In the genomic region with DNA sequence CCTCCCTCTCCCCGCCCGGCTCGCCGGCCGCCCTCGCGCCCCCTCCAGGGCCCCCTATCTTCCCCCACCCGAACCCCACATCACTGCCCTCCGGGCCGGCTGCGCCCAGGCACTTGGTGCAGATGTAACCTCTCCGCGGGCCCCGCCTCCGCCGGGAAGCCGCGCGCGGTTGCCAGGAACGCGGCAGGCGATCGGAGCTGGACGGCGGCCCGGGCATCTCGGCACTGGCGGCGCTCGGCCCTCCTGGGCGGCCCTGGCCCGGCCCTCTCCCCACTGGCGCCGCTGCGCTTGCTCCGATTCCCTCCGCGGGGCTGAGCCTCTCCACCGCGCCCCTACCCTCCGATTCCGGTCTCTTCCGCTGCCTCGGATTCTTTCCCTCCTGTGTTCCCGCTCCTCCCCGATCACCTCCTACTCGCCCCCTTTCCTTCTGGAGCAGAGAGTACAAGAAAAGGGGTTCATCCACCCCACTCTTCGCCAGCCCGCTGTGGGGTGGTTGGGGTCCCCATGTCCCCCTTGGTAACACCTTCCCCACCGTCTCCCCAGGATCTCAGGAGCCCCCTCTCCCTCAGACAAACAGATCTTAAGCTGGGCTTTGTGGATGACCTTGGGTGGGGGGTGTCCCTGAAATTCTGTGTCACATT, we compare ENCODE assay signal across 8 cellular contexts.
DNase-seq lines count a peak whose midpoint lies in the region; ATAC-seq and TF ChIP-seq lines count a peak whose summit lies in the region.

No MANE protein-coding gene starts in this region.

- H3K4me1 Mint-ChIP-seq in activated CD4-positive, alpha-beta T cell treated with anti-CD3 and anti-CD28 coated beads, Interleukin-2, amount 10 ng/mL, durations not matched to agents 24 days and 14 days, result peaks cover 4% of the 10 kb centered on the region
- H3K4me1 Mint-ChIP-seq in stimulated activated naive CD8-positive, alpha-beta T cell treated with anti-CD3 and anti-CD28 coated beads, Interleukin-15, Interleukin-2, amounts not matched to agents 100 ng/mL and 50 ng/mL, for 24 hours (ENCODE audit: low read depth), result peaks cover 5% of the 10 kb centered on the region

- H3K4me1 ChIP-seq in duodenal mucosa (ENCODE audit: control insufficient read depth in 1 of 2, insufficient read depth in 2 of 2, low read length in 2 of 2), result peaks cover 0 to 8% of the 10 kb centered on the region in 2 donors
- H3K4me1 ChIP-seq in right lobe of liver, result peaks cover 0 to 15% (median 4%) of the 10 kb centered on the region in 4 donors

- WGBS in right lobe of liver (ENCODE audit: insufficient coverage, low coverage, low lambda C conversion rate, missing lambda C conversion rate), result 5% methylated on average over 22 of the region's 51 CpGs

- intact Hi-C loops in activated CD4-positive, alpha-beta T cell treated with anti-CD3 and anti-CD28 coated beads, Interleukin-2, amount 10 ng/mL, durations not matched to agents 24 days and 14 days (cut with micrococcal nuclease), result no loop called here
- intact Hi-C loops in right lobe of liver (cut with DNase I), result loop anchor here (10.0 kb wide), 2 partner anchors 46 to 226 kb away; no protein-coding TSS in a partner anchor

- H3K27me3 Mint-ChIP-seq in activated CD4-positive, alpha-beta T cell treated with anti-CD3 and anti-CD28 coated beads, Interleukin-2, amount 10 ng/mL, durations not matched to agents 24 days and 14 days, result peaks cover 45% of the 10 kb centered on the region
- peaks cover 34% of the 10 kb centered on the region for H3K27me3 Mint-ChIP-seq in stimulated activated naive CD8-positive, alpha-beta T cell treated with anti-CD3 and anti-CD28 coated beads, Interleukin-15, Interleukin-2, amounts not matched to agents 100 ng/mL and 50 ng/mL, for 24 hours

- no peak overlapping the region for H3K9ac ChIP-seq in duodenal mucosa (ENCODE audit: low read depth in 1 of 2, low read length in 2 of 2)

- peak; percentile 50 for TF ChIP-seq POLR2A in right lobe of liver (IDR thresholded peaks at IDR 0.05)

- TF ChIP-seq CTCF in right lobe of liver (IDR thresholded peaks at IDR 0.05), result no peak

- peak; percentile 77 for DNase-seq in activated CD4-positive, alpha-beta T cell treated with anti-CD3 and anti-CD28 coated beads, Interleukin-2, amount 10 ng/mL, durations not matched to agents 24 days and 14 days
- no peak for DNase-seq in activated CD4-positive, alpha-beta T cell treated with anti-CD3 and anti-CD28 coated beads, Interleukin-2, amount 50 U/mL, for 4 hours
- DNase-seq in right lobe of liver (peak; percentile 86 to 91 (median 90)), GM19240 (ENCODE audit: insufficient read length, low spot score) (no peak)

- peak; percentile 92 for ATAC-seq in SK-N-SH treated with all-trans-retinoic acid at 6 μM for 48 hours
- ATAC-seq in right lobe of liver, result peak; percentile 83 to 94 (median 88)
- ATAC-seq in HG03442 (IDR thresholded peaks at IDR 0.05; ENCODE audit: unreplicated experiment), result no peak

- peak overlapping the region; percentile 82 for H3K4me3 Mint-ChIP-seq in activated CD4-positive, alpha-beta T cell treated with anti-CD3 and anti-CD28 coated beads, Interleukin-2, amount 10 ng/mL, durations not matched to agents 24 days and 14 days
- peak overlapping the region; percentile 60 for H3K4me3 Mint-ChIP-seq in stimulated activated naive CD8-positive, alpha-beta T cell treated with anti-CD3 and anti-CD28 coated beads, Interleukin-15, Interleukin-2, amounts not matched to agents 100 ng/mL and 50 ng/mL, for 24 hours

- H3K4me3 ChIP-seq in duodenal mucosa (ENCODE audit: low read depth in 1 of 2, low read length in 2 of 2), result peak overlapping the region; percentile 36 to 47
- peak overlapping the region; percentile 34 to 50 (median 44) for H3K4me3 ChIP-seq in right lobe of liver

- H3K27ac Mint-ChIP-seq in activated CD4-positive, alpha-beta T cell treated with anti-CD3 and anti-CD28 coated beads, Interleukin-2, amount 10 ng/mL, durations not matched to agents 24 days and 14 days, result peak overlapping the region; percentile 8
- H3K27ac Mint-ChIP-seq in stimulated activated naive CD8-positive, alpha-beta T cell treated with anti-CD3 and anti-CD28 coated beads, Interleukin-15, Interleukin-2, amounts not matched to agents 100 ng/mL and 50 ng/mL, for 24 hours, result peak overlapping the region; percentile 49

- H3K27me3 ChIP-seq in duodenal mucosa (ENCODE audit: control insufficient read depth in 1 of 2, insufficient read depth in 2 of 2, low read length in 2 of 2) (peaks cover 22 to 24% of the 10 kb centered on the region in 2 donors), right lobe of liver (no peaks in the 10 kb centered on the region)

- H3K27ac ChIP-seq in duodenal mucosa (ENCODE audit: low read depth, low read length) (peak overlapping the region; percentile 73), right lobe of liver (peak overlapping the region; percentile 40 to 79 (median 75))

- no peaks in the 10 kb centered on the region for H3K9me3 ChIP-seq in duodenal mucosa (ENCODE audit: control insufficient read depth in 1 of 2, low read length in 2 of 2)
- no peaks in the 10 kb centered on the region for H3K9me3 ChIP-seq in right lobe of liver

- H3K36me3 Mint-ChIP-seq in activated CD4-positive, alpha-beta T cell treated with anti-CD3 and anti-CD28 coated beads, Interleukin-2, amount 10 ng/mL, durations not matched to agents 24 days and 14 days (ENCODE audit: low read depth), result no peaks in the 10 kb centered on the region
- H3K36me3 Mint-ChIP-seq in stimulated activated naive CD8-positive, alpha-beta T cell treated with anti-CD3 and anti-CD28 coated beads, Interleukin-15, Interleukin-2, amounts not matched to agents 100 ng/mL and 50 ng/mL, for 24 hours (ENCODE audit: low read depth), result no peaks in the 10 kb centered on the region

- H3K9me3 Mint-ChIP-seq in activated CD4-positive, alpha-beta T cell treated with anti-CD3 and anti-CD28 coated beads, Interleukin-2, amount 10 ng/mL, durations not matched to agents 24 days and 14 days, result no peaks in the 10 kb centered on the region
- H3K9me3 Mint-ChIP-seq in stimulated activated naive CD8-positive, alpha-beta T cell treated with anti-CD3 and anti-CD28 coated beads, Interleukin-15, Interleukin-2, amounts not matched to agents 100 ng/mL and 50 ng/mL, for 24 hours, result no peaks in the 10 kb centered on the region

- H3K36me3 ChIP-seq in duodenal mucosa (ENCODE audit: control insufficient read depth in 1 of 2, insufficient read depth in 2 of 2, low read length in 2 of 2) (no peaks in the 10 kb centered on the region), right lobe of liver (no peaks in the 10 kb centered on the region)

TF ChIP-seq in SK-N-SH treated with all-trans-retinoic acid at 6 μM for 48 hours, 23 proteins besides CTCF, POLR2A, EP300 and RAD21 (continues in another document):
- no peak for TF ChIP-seq OSR1 (CRISPR knock-in tag; IDR thresholded peaks at IDR 0.05)
- TF ChIP-seq ZC3H10 (CRISPR knock-in tag; IDR thresholded peaks at IDR 0.05), result no peak
- no peak for TF ChIP-seq ZFP30 (CRISPR knock-in tag; IDR thresholded peaks at IDR 0.05)
- TF ChIP-seq TCF4 (CRISPR knock-in tag; IDR thresholded peaks at IDR 0.05; ENCODE audit: borderline replicate concordance), result no peak
- no peak for TF ChIP-seq TOX (CRISPR knock-in tag; IDR thresholded peaks at IDR 0.05; ENCODE audit: borderline replicate concordance)
- no peak for TF ChIP-seq ZNF565 (CRISPR knock-in tag; conservative IDR thresholded peaks at IDR 0.05; ENCODE audit: low read depth)
- TF ChIP-seq, protein P1, sequence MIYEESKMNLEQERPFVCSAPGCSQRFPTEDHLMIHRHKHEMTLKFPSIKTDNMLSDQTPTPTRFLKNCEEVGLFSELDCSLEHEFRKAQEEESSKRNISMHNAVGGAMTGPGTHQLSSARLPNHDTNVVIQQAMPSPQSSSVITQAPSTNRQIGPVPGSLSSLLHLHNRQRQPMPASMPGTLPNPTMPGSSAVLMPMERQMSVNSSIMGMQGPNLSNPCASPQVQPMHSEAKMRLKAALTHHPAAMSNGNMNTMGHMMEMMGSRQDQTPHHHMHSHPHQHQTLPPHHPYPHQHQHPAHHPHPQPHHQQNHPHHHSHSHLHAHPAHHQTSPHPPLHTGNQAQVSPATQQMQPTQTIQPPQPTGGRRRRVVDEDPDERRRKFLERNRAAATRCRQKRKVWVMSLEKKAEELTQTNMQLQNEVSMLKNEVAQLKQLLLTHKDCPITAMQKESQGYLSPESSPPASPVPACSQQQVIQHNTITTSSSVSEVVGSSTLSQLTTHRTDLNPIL (CRISPR knock-in tag; IDR thresholded peaks at IDR 0.05; ENCODE audit: low read depth), result no peak
- no peak for TF ChIP-seq GLIS3 (CRISPR knock-in tag; IDR thresholded peaks at IDR 0.05)
- TF ChIP-seq ISL1 (CRISPR knock-in tag; IDR thresholded peaks at IDR 0.05), result no peak
- TF ChIP-seq ZNF8 (CRISPR knock-in tag; IDR thresholded peaks at IDR 0.05), result no peak
- no peak for TF ChIP-seq ZNF70 (CRISPR knock-in tag; IDR thresholded peaks at IDR 0.05)
- no peak for TF ChIP-seq PPARA (CRISPR knock-in tag; IDR thresholded peaks at IDR 0.05; ENCODE audit: borderline replicate concordance)
- no peak for TF ChIP-seq PATZ1 (CRISPR knock-in tag; IDR thresholded peaks at IDR 0.05; ENCODE audit: borderline replicate concordance)

Comparison
In these comparisons a context has a peak if more than half of its experiments do, and no peak if none do; other contexts are left out.
1. DNase-seq: peak in activated CD4-positive, alpha-beta T cell treated with anti-CD3 and anti-CD28 coated beads, Interleukin-2, amount 10 ng/mL, durations not matched to agents 24 days and 14 days (single experiment) and right lobe of liver (3 of 3); none in activated CD4-positive, alpha-beta T cell treated with anti-CD3 and anti-CD28 coated beads, Interleukin-2, amount 50 U/mL, for 4 hours (0 of 2) and GM19240 (single experiment).